Comparison of ENCODE assay signal across 10 cellular contexts in genomic region chr13:79404361-79404760, GRCh38. TPM values are rescaled to one million over a fixed set of nuclear protein-coding genes. Genes with fewer than 3 reads are reported as not detected.
A peak's percentile ranks its signal among the peaks of the same experiment; 100 is the strongest.
DNase-seq lines count a peak whose midpoint lies in the region; ATAC-seq, FAIRE-seq and TF ChIP-seq lines count a peak whose summit lies in the region.
"Had no signal": no experiment of that assay in that cellular context is flagged by ENCODE, and none has a peak within 500 bp of the region (broad histone marks: within the 10 kb centered on the region; RNA-seq: fewer than 3 reads in every experiment).

No MANE protein-coding gene starts in this region.

- FAIRE-seq in H1 (lab: Jason Lieb, UNC), result no peak

- no peak overlapping the region for H3K27ac ChIP-seq in CD8-positive, alpha-beta T cell (ENCODE audit: low read depth, low read length)
- no peak overlapping the region for H3K27ac ChIP-seq in H1 (ENCODE audit: low read depth, low read length)
- no peak overlapping the region for H3K27ac ChIP-seq in ovary

- H3K36me3 Mint-ChIP-seq in CD8-positive, alpha-beta T cell, result peaks cover 29% of the 10 kb centered on the region

- H2BK12ac ChIP-seq in H1 (ENCODE audit: low read depth, low read length), result no peak overlapping the region

- ATAC-seq in CD8-positive, alpha-beta T cell, result no peak

- H2BK5ac ChIP-seq in H1 (ENCODE audit: low read depth, low read length), result no peak overlapping the region

- peaks cover 37 to 80% of the 10 kb centered on the region in 2 experiments for H3K79me2 ChIP-seq in H1 (ENCODE audit: control insufficient read depth in 1 of 2, insufficient read depth in 2 of 2, low read length in 2 of 2)

- no peak for TF ChIP-seq EP300 in H1 (IDR thresholded peaks at IDR 0.05; ENCODE audit: borderline replicate concordance in 1 of 2, low read depth in 2 of 2, low read length in 2 of 2)
- TF ChIP-seq EP300 in ovary (IDR thresholded peaks at IDR 0.05), result no peak

- peaks cover 9 to 13% of the 10 kb centered on the region in 2 experiments for H4K20me1 ChIP-seq in H1 (replicated peaks in 1 of 2; ENCODE audit: control insufficient read depth in 1 of 2, insufficient read depth in 2 of 2, low read length in 2 of 2)

- WGBS in H1 (ENCODE audit: extremely low coverage in 1 of 2, insufficient coverage in 1 of 2, insufficient read length in 1 of 2, insufficient replicate concordance in 2 of 2, low coverage in 1 of 2, low lambda C conversion rate in 2 of 2, missing lambda C conversion rate in 1 of 2), 2 experiments, result 65% methylated on average over 1 of the region's 1 CpG; no CpG with 5 or more reads in 1 of the 2 experiments
- 31 to 50% (median 42%) methylated on average over 1 of the region's 1 CpG for WGBS in ovary, 3 donors

- peak overlapping the region; percentile 6 to 71 (median 45); a peak in 5 of 7 replicates for H3K9ac ChIP-seq in H1 (replicated peaks in 1 of 4; ENCODE audit: extremely low read depth in 1 of 4, low read depth in 3 of 4, low read length in 3 of 4)

- TF ChIP-seq RAD21 in H1 (IDR thresholded peaks at IDR 0.05 in 1 of 2, conservative IDR thresholded peaks at IDR 0.05 in 1 of 2; ENCODE audit: low read depth in 2 of 2, low read length in 2 of 2), result no peak

- peak overlapping the region; percentile 84 for H3K4me3 ChIP-seq in CD8-positive, alpha-beta T cell (ENCODE audit: low read depth, low read length)
- H3K4me3 ChIP-seq in MG63 (peak overlapping the region; percentile 97), H1 (ENCODE audit: extremely low read depth in 1 of 4, insufficient read depth in 2 of 4, low read depth in 3 of 4, low read length in 4 of 4) (peak overlapping the region; percentile 87 to 99 (median 94)), ovary (peak overlapping the region; percentile 94)

- no peak overlapping the region for H4K91ac ChIP-seq in H1 (replicated peaks; ENCODE audit: insufficient read length, low read length)

- H3K27me3 ChIP-seq in CD8-positive, alpha-beta T cell (ENCODE audit: insufficient read depth, low read length), result no peaks in the 10 kb centered on the region
- no peaks in the 10 kb centered on the region for H3K27me3 ChIP-seq in MG63
- H3K27me3 ChIP-seq in H1 (replicated peaks in 1 of 4; ENCODE audit: control insufficient read depth in 3 of 4, extremely low read depth in 1 of 4, insufficient read depth in 3 of 4, low read length in 3 of 4), result no peaks in the 10 kb centered on the region
- no peaks in the 10 kb centered on the region for H3K27me3 ChIP-seq in ovary

- no peaks in the 10 kb centered on the region for H3K9me3 ChIP-seq in CD8-positive, alpha-beta T cell (ENCODE audit: low read length)
- H3K9me3 ChIP-seq in MG63, result no peaks in the 10 kb centered on the region
- no peaks in the 10 kb centered on the region for H3K9me3 ChIP-seq in H1 (ENCODE audit: insufficient read depth in 2 of 2, low read depth in 1 of 2, low read length in 1 of 2)
- no peaks in the 10 kb centered on the region for H3K9me3 ChIP-seq in ovary

- H3K79me1 ChIP-seq in H1 (ENCODE audit: low read depth, low read length), result no peaks in the 10 kb centered on the region

- POLR2A ChIA-PET in CD8-positive, alpha-beta T cell (lab: Charles Lee), result interaction anchor here (2.6 kb wide), 1 partner anchor 11 kb away, joined by 26 read pairs; no protein-coding TSS in a partner anchor
- POLR2A ChIA-PET in H1 (lab: Charles Lee; ENCODE audit: partially characterized antibody), result interaction anchor here (1.9 kb wide), 1 partner anchor 11 kb away, joined by 8 read pairs; no protein-coding TSS in a partner anchor

- H3K9me3 Mint-ChIP-seq in CD8-positive, alpha-beta T cell, result no peaks in the 10 kb centered on the region
- H3K9me3 Mint-ChIP-seq: activated T-helper 17 cell treated with anti-CD3 and anti-CD28 coated beads, Interleukin-2, amount 50 U/mL, for 72 hours had no signal

- DNase-seq in CD8-positive, alpha-beta T cell, result no peak
- DNase-seq in MG63 (no peak), H1 (ENCODE audit: low read depth in 1 of 2, low spot score in 2 of 2) (no peak), ovary (no peak), NCI-H2081 treated with DMSO at 0.1 percent for 48 hours (lab: John Stamatoyannopoulos, UW) (no peak), NCI-H774 (lab: John Stamatoyannopoulos, UW) (no peak), NCI-H2081 (lab: John Stamatoyannopoulos, UW) (no peak), NCI-H2196 treated with DMSO at 0.1 percent for 48 hours (lab: John Stamatoyannopoulos, UW; ENCODE audit: unreplicated experiment) (no peak)
- DNase-seq: islet precursor cell had no signal

- H3K4me1 Mint-ChIP-seq in CD8-positive, alpha-beta T cell (ENCODE audit: low read depth), result peaks cover 47% of the 10 kb centered on the region

- no peak overlapping the region for H2BK15ac ChIP-seq in H1 (ENCODE audit: low read length)

- no peak overlapping the region for H3K56ac ChIP-seq in H1 (replicated peaks; ENCODE audit: insufficient read length, low read depth, low read length)

- intact Hi-C loops in CD8-positive, alpha-beta T cell (cut with DNase I, micrococcal nuclease), result loop anchor here (1.0 to 10.0 kb wide), 3 partner anchors 8 to 1710 kb away; partner anchors contain the start of genes OBI1 (in 1 of the 2) and SLAIN1 (in 1 of the 2)
- intact Hi-C loops in ovary (cut with DNase I), result no loop called here

- H3K23ac ChIP-seq in H1 (ENCODE audit: insufficient read length), result no peak overlapping the region

- TF ChIP-seq CTCF in CD8-positive, alpha-beta T cell (IDR thresholded peaks at IDR 0.05), result no peak
- TF ChIP-seq CTCF in H1 (IDR thresholded peaks at IDR 0.05; ENCODE audit: control extremely low read depth in 1 of 3, insufficient read depth in 1 of 3, low read depth in 1 of 3, low read length in 3 of 3) (no peak), ovary (IDR thresholded peaks at IDR 0.05) (no peak)

- H3K23me2 ChIP-seq in H1 (ENCODE audit: low read depth, low read length), result peaks cover 7% of the 10 kb centered on the region

- CTCF ChIA-PET in CD8-positive, alpha-beta T cell (lab: Charles Lee), result interaction anchor here (2.6 to 6.3 kb wide), 2 partner anchors 12 to 19 kb away, joined by 8 to 53 read pairs; no protein-coding TSS in a partner anchor
- CTCF ChIA-PET in H1 (lab: Charles Lee; ENCODE audit: partially characterized antibody), result interaction anchor here (1.6 kb wide), 1 partner anchor 20 kb away, joined by 5 read pairs; no protein-coding TSS in a partner anchor

- H3K36me3 ChIP-seq in CD8-positive, alpha-beta T cell (ENCODE audit: insufficient read depth, low read length), result no peaks in the 10 kb centered on the region
- H3K36me3 ChIP-seq in MG63, result peaks cover 45% of the 10 kb centered on the region
- peaks cover 0 to 8% (median 1%) of the 10 kb centered on the region in 4 experiments; a peak in 2 of 8 replicates for H3K36me3 ChIP-seq in H1 (ENCODE audit: control insufficient read depth in 2 of 4, insufficient read depth in 4 of 4, low read length in 3 of 4)
- no peaks in the 10 kb centered on the region for H3K36me3 ChIP-seq in ovary

- no peaks in the 10 kb centered on the region for H3K27me3 Mint-ChIP-seq in CD8-positive, alpha-beta T cell (ENCODE audit: low read depth)
- H3K27me3 Mint-ChIP-seq: activated T-helper 17 cell treated with anti-CD3 and anti-CD28 coated beads, Interleukin-2, amount 50 U/mL, for 72 hours had no signal

- H3K14ac ChIP-seq in H1 (ENCODE audit: insufficient read length), result no peak overlapping the region

- H2AK5ac ChIP-seq in H1 (ENCODE audit: low read depth, low read length), result no peak overlapping the region

- no peak overlapping the region for H2BK120ac ChIP-seq in H1 (replicated peaks; ENCODE audit: low read depth, low read length)

- no peak overlapping the region for H4K5ac ChIP-seq in H1 (ENCODE audit: insufficient read length, low read depth, low read length)

- H4K8ac ChIP-seq in H1 (ENCODE audit: extremely low read depth, insufficient read depth, low read length), result no peak overlapping the region

- no peak overlapping the region for H3K4ac ChIP-seq in H1 (replicated peaks; ENCODE audit: insufficient read length, low read depth, low read length)

- peaks cover 68% of the 10 kb centered on the region for H3K4me1 ChIP-seq in CD8-positive, alpha-beta T cell (ENCODE audit: insufficient read depth, low read length)
- peaks cover 0 to 9% (median 2%) of the 10 kb centered on the region in 4 experiments; a peak in 4 of 7 replicates for H3K4me1 ChIP-seq in H1 (replicated peaks in 1 of 4; ENCODE audit: control insufficient read depth in 3 of 4, insufficient read depth in 4 of 4, low read length in 3 of 4)
- peaks cover 9% of the 10 kb centered on the region for H3K4me1 ChIP-seq in ovary (ENCODE audit: insufficient read depth)

- no peak overlapping the region for H3K4me3 Mint-ChIP-seq in CD8-positive, alpha-beta T cell
- H3K4me3 Mint-ChIP-seq: activated T-helper 17 cell treated with anti-CD3 and anti-CD28 coated beads, Interleukin-2, amount 50 U/mL, for 72 hours had no signal

- H3K27ac Mint-ChIP-seq in CD8-positive, alpha-beta T cell, result no peak overlapping the region
- H3K27ac Mint-ChIP-seq: activated T-helper 17 cell treated with anti-CD3 and anti-CD28 coated beads, Interleukin-2, amount 50 U/mL, for 72 hours had no signal

- TF ChIP-seq POLR2A in H1 (IDR thresholded peaks at IDR 0.05; ENCODE audit: control extremely low read depth in 1 of 2, low read depth in 2 of 2, low read length in 2 of 2), result no peak
- no peak for TF ChIP-seq POLR2A in ovary (IDR thresholded peaks at IDR 0.05)

- peak overlapping the region; percentile 68 to 83 for H3K4me2 ChIP-seq in H1 (ENCODE audit: insufficient read depth in 1 of 2, low read depth in 2 of 2, low read length in 2 of 2)

- no peak overlapping the region for H2AFZ ChIP-seq in H1 (ENCODE audit: low read length)

- no peak overlapping the region for H2BK20ac ChIP-seq in H1 (ENCODE audit: low read length)

- H3K18ac ChIP-seq in H1 (ENCODE audit: extremely low read depth, low read length), result no peak overlapping the region

TF ChIP-seq in H1, 55 proteins besides CTCF, POLR2A, EP300 and RAD21 (continues in another document):
- no peak for TF ChIP-seq SIN3A (conservative IDR thresholded peaks at IDR 0.05 in 1 of 2, IDR thresholded peaks at IDR 0.05 in 1 of 2; ENCODE audit: low read depth in 1 of 2, low read length in 2 of 2)
- no peak for TF ChIP-seq CBX5 (IDR thresholded peaks at IDR 0.05; ENCODE audit: low read depth, low read length)
- TF ChIP-seq BCL11A (IDR thresholded peaks at IDR 0.05; ENCODE audit: low read depth in 2 of 2, low read length in 2 of 2), result no peak

RNA-seq across cellular contexts. Expression of gene RBM26, which starts 1.7 kb away (rescaled TPM):
- total RNA-seq in CD8-positive, alpha-beta T cell, result 10 to 100 TPM; 55.7 to 61.1 TPM
- 22.7 and 24.6 TPM in 2 replicates for total RNA-seq in MG63 (2014; rRNA removed; shearing (Covaris generic); ENCODE audit: low replicate concordance)
- total RNA-seq in H1 (2021; fragmentation: NEBNext Ultra II Directional; extraction: Animal tissue kit (Norgen Biotek cat#: 25700)), result 64.3 and 65.5 TPM in 2 replicates
- polyA plus RNA-seq in H1 (2011; rRNA removed) (15.0 and 20.3 TPM in 2 replicates), ovary (10 to 100 TPM; 19.0 to 35.8 TPM)
- 24.5 TPM for polyA plus RNA-seq in H1 (2011; cell fraction: cytosol; rRNA removed)
- polyA plus RNA-seq in H1 (2011; cell fraction: nucleus; rRNA removed), result 30.2 TPM
- polyA plus RNA-seq in H1 (2012, experiment 1 of 2), result 23.4 to 44.0 TPM (median 28.1 TPM) in 4 replicates
- polyA plus RNA-seq in H1 (2012, experiment 2 of 2), result 2.5 TPM
- 50.5 TPM for polyA plus RNA-seq in H1 (2013, experiment 1 of 2)
- polyA plus RNA-seq in H1 (2013, experiment 2 of 2), result 41.9 TPM
- polyA minus RNA-seq in H1 (2011; rRNA and poly(A)+ RNA removed), result 34.8 and 35.5 TPM in 2 replicates
- polyA minus RNA-seq in H1 (2011; cell fraction: cytosol; rRNA and poly(A)+ RNA removed), result 21.1 TPM
- polyA minus RNA-seq in H1 (2011; cell fraction: nucleus; rRNA and poly(A)+ RNA removed), result 92.9 TPM
- 10 to 100 TPM; 35.0 to 52.9 (median 43.3) TPM for total RNA-seq in ovary

Comparison
In these comparisons a context has a peak if more than half of its experiments do, and no peak if none do; other contexts are left out.
1. intact Hi-C loops: an anchor here in CD8-positive, alpha-beta T cell (1.0 to 10.0 kb wide); none called in ovary.